ENCODE assay signal across 17 cellular contexts in the genomic region with DNA sequence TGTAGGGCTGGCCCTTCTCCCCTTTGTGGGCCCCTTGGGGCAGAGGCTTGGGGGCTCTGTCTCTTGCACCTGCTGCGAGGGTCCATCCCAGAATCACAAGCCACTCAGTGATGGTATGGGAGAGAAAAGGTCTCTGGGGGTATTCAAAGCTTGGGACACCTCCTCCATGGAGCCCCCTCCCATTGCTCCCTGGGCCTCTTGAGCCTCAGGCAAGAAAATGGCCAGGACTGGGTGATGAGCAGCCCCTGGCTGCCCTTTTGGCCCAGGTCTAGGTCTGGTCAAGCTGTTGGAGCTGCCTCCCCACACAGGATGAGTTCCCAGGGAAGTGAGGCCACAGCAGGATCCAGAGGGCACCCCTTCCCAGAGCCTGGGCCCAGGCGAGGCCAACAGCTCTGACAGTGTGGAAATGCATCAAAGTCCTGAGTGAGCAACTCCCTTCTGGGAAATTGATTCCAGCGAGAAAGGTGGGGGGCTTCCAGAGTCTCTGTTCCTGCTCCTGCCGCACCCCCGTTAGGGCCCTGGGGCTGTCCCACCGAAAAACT. TPM values are rescaled to one million over a fixed set of nuclear protein-coding genes. Genes with fewer than 3 reads are reported as not detected.
DNase-seq lines count a peak whose midpoint lies in the region; ATAC-seq and TF ChIP-seq lines count a peak whose summit lies in the region.
"Had no signal": no experiment of that assay in that cellular context is flagged by ENCODE, and none has a peak within 500 bp of the region (broad histone marks: within the 10 kb centered on the region; RNA-seq: fewer than 3 reads in every experiment).

No MANE protein-coding gene starts in this region.

- H3K4me3 ChIP-seq in WERI-Rb-1 (ENCODE audit: low read depth, low read length) (no peak overlapping the region), neuronal stem cell (ENCODE audit: low read length in 2 of 2) (no peak overlapping the region), upper lobe of right lung (no peak overlapping the region)

- H4K91ac ChIP-seq in neuronal stem cell (ENCODE audit: low read depth, low read length, poor library complexity) = no peak overlapping the region

- H3K14ac ChIP-seq in neuronal stem cell (ENCODE audit: low read length) = no peak overlapping the region

- WGBS in neuronal stem cell (ENCODE audit: extremely low coverage in 2 of 2, insufficient read length in 2 of 2, insufficient replicate concordance in 1 of 2), 2 donors = no CpG with 5 or more reads among the region's 6 CpGs

- H3K27ac ChIP-seq in WERI-Rb-1 (no peak overlapping the region; the same call in 1 of the 2 replicates), neuronal stem cell (replicated peaks; ENCODE audit: low read length) (no peak overlapping the region), upper lobe of right lung (no peak overlapping the region)
- H3K27ac ChIP-seq: HL-60 had no signal

- peak overlapping the region; percentile 72 for H4K8ac ChIP-seq in neuronal stem cell (ENCODE audit: low read depth, low read length)

- TF ChIP-seq CTCF in WERI-Rb-1 (IDR thresholded peaks at IDR 0.05; ENCODE audit: low read depth, low read length) (no peak), upper lobe of right lung (IDR thresholded peaks at IDR 0.05) (no peak)

- H2BK15ac ChIP-seq in neuronal stem cell (ENCODE audit: low read length) = no peak overlapping the region

- H3K9me3 ChIP-seq in WERI-Rb-1 (ENCODE audit: severe bottlenecking) (no peaks in the 10 kb centered on the region), neuronal stem cell (replicated peaks in 1 of 2; ENCODE audit: control insufficient read depth in 2 of 2, insufficient read depth in 1 of 2, low read depth in 1 of 2, low read length in 2 of 2) (peaks cover 6 to 7% of the 10 kb centered on the region in 2 donors), upper lobe of right lung (no peaks in the 10 kb centered on the region)

- H2BK5ac ChIP-seq in neuronal stem cell (ENCODE audit: low read length) = no peak overlapping the region

- no peak overlapping the region for H2BK120ac ChIP-seq in neuronal stem cell (ENCODE audit: low read depth, low read length)

- no peaks in the 10 kb centered on the region for H3K79me1 ChIP-seq in neuronal stem cell (ENCODE audit: low read depth, low read length)

- H3K18ac ChIP-seq in neuronal stem cell (ENCODE audit: low read length) = no peak overlapping the region

- intact Hi-C loops in cardiac septum (cut with DNase I) = no loop called here
- intact Hi-C loops in Right ventricle myocardium superior (cut with DNase I) = no loop called here
- intact Hi-C loops in upper lobe of right lung (cut with DNase I) = no loop called here

- no peaks in the 10 kb centered on the region for H3K27me3 ChIP-seq in WERI-Rb-1 (ENCODE audit: insufficient read depth, low read depth, severe bottlenecking)
- H3K27me3 ChIP-seq in neuronal stem cell (ENCODE audit: control insufficient read depth in 3 of 3, insufficient read depth in 3 of 3, low read depth in 1 of 3, low read length in 3 of 3) = peaks cover 7 to 76% (median 26%) of the 10 kb centered on the region in 3 experiments
- H3K27me3 ChIP-seq in upper lobe of right lung = peaks cover 13% of the 10 kb centered on the region

- H3K36me3 ChIP-seq in WERI-Rb-1 (no peaks in the 10 kb centered on the region), neuronal stem cell (replicated peaks in 1 of 2; ENCODE audit: control insufficient read depth in 2 of 2, insufficient read depth in 2 of 2, low read length in 2 of 2) (no peaks in the 10 kb centered on the region), upper lobe of right lung (no peaks in the 10 kb centered on the region)

- H3K9ac ChIP-seq in neuronal stem cell (ENCODE audit: low read depth, low read length, poor library complexity) = no peak overlapping the region

- peak overlapping the region; percentile 2 for H3K4me2 ChIP-seq in neuronal stem cell (ENCODE audit: insufficient read depth, low read length, poor library complexity, severe bottlenecking)

- H2AK5ac ChIP-seq in neuronal stem cell (ENCODE audit: low read depth, low read length) = no peak overlapping the region

- no peak overlapping the region for H2AFZ ChIP-seq in neuronal stem cell (ENCODE audit: low read length)

- no peak overlapping the region for H3K23ac ChIP-seq in neuronal stem cell (ENCODE audit: low read depth, low read length, poor library complexity)

- H3K4me1 ChIP-seq in neuronal stem cell (ENCODE audit: control insufficient read depth in 2 of 2, insufficient read depth in 1 of 2, low read depth in 1 of 2, low read length in 2 of 2) = peaks cover 5 to 18% of the 10 kb centered on the region in 2 donors
- H3K4me1 ChIP-seq in upper lobe of right lung = peaks cover 6% of the 10 kb centered on the region

- no peak overlapping the region for H2BK12ac ChIP-seq in neuronal stem cell (ENCODE audit: low read length)

- no peak for ATAC-seq in Right ventricle myocardium superior (ENCODE audit: poor library complexity)
- no peak for ATAC-seq in upper lobe of right lung

- DNase-seq in cardiac septum (ENCODE audit: low spot score) = peak; percentile 20
- no peak for DNase-seq in Right ventricle myocardium superior
- peak; percentile 3 for DNase-seq in WERI-Rb-1
- DNase-seq in neuronal stem cell (ENCODE audit: low spot score) = no peak
- DNase-seq in upper lobe of right lung = peak; percentile 25
- no peak for DNase-seq in dermis blood vessel endothelial cell
- no peak for DNase-seq in medulla oblongata (ENCODE audit: extremely low spot score)
- DNase-seq: AML-193; HFFc6; KG1; NCI-H1048; NCI-H69; NK-92 treated with Interleukin-12 subunit alpha and Interleukin-12 subunit beta, amount 100 ng/mL, for 24 hours had no signal

- H3K4ac ChIP-seq in neuronal stem cell (ENCODE audit: low read length) = no peak overlapping the region

RNA-seq across cellular contexts. Expression of a gene that starts 3.4 kb away (rescaled TPM):
- 2,493 TPM for total RNA-seq in cardiac septum
- total RNA-seq in Right ventricle myocardium superior = 2,290 TPM
- 0.07 TPM for polyA plus RNA-seq in neuronal stem cell (2013, experiment 1 of 2)
- not detected for polyA plus RNA-seq in neuronal stem cell (2013, experiment 2 of 2)
- 3.1 TPM for total RNA-seq in upper lobe of right lung
- not detected in 2 replicates for total RNA-seq in dermis blood vessel endothelial cell
- total RNA-seq: CD8-positive, alpha-beta T cell; H4; M059J had no signal

RNA-seq across cellular contexts. Expression of a gene that starts 21.1 kb away (rescaled TPM):
- total RNA-seq in cardiac septum (88.1 TPM), Right ventricle myocardium superior (75.3 TPM), upper lobe of right lung (60.2 TPM), dermis blood vessel endothelial cell (44.4 and 89.1 TPM in 2 replicates)
- polyA plus RNA-seq in neuronal stem cell (2013, experiment 1 of 2) = 157 TPM
- polyA plus RNA-seq in neuronal stem cell (2013, experiment 2 of 2) = 156 TPM

RNA-seq across cellular contexts. Expression of a gene that starts 40.4 kb away (rescaled TPM):
- total RNA-seq in cardiac septum (93.1 TPM), Right ventricle myocardium superior (12.4 TPM), upper lobe of right lung (272 TPM), dermis blood vessel endothelial cell (12.9 and 40.4 TPM in 2 replicates)
- 24.7 TPM for polyA plus RNA-seq in neuronal stem cell (2013, experiment 1 of 2)
- 25.4 TPM for polyA plus RNA-seq in neuronal stem cell (2013, experiment 2 of 2)
- total RNA-seq: M059J had no signal

RNA-seq across cellular contexts. Expression of a gene that starts 44.7 kb away (rescaled TPM):
- total RNA-seq in cardiac septum = 3.7 TPM
- total RNA-seq in Right ventricle myocardium superior = 1.3 TPM
- 0.60 TPM for polyA plus RNA-seq in neuronal stem cell (2013, experiment 1 of 2)
- 0.46 TPM for polyA plus RNA-seq in neuronal stem cell (2013, experiment 2 of 2)
- total RNA-seq in upper lobe of right lung = 0.23 TPM
- 0.23 TPM in 1 of 2 replicates, not detected in the other for total RNA-seq in dermis blood vessel endothelial cell
- total RNA-seq: H4, M059J had no signal

RNA-seq across cellular contexts. Expression of a gene that starts 56.3 kb away (rescaled TPM):
- total RNA-seq in cardiac septum (56.1 TPM), Right ventricle myocardium superior (48.9 TPM), upper lobe of right lung (54.7 TPM), dermis blood vessel endothelial cell (77.9 and 93.4 TPM in 2 replicates)
- polyA plus RNA-seq in neuronal stem cell (2013, experiment 1 of 2) = 71.1 TPM
- 69.2 TPM for polyA plus RNA-seq in neuronal stem cell (2013, experiment 2 of 2)

Comparison
In these comparisons a context has a peak if more than half of its experiments do, and no peak if none do; other contexts are left out.
1. DNase-seq: peak in cardiac septum (single experiment), WERI-Rb-1 (single experiment) and upper lobe of right lung (single experiment); none in Right ventricle myocardium superior (single experiment), neuronal stem cell (single experiment), dermis blood vessel endothelial cell (single experiment) and medulla oblongata (single experiment).
2. RNA of a gene that starts 3.4 kb away (total RNA-seq): 2,493 TPM in cardiac septum (single experiment) and 2,290 TPM in Right ventricle myocardium superior (single experiment); 3.1 TPM in upper lobe of right lung (single experiment) and not detected in dermis blood vessel endothelial cell; every median in the first group is over 100 times any median in the second.